In genomic region chr3:64539451-64540196, GRCh38 we compare ENCODE assay signal across 16 cellular contexts.
A peak's percentile ranks its signal among the peaks of the same experiment; 100 is the strongest.
DNase-seq lines count a peak whose midpoint lies in the region; ATAC-seq and TF ChIP-seq lines count a peak whose summit lies in the region.
"Had no signal": no experiment of that assay in that cellular context is flagged by ENCODE, and none has a peak within 500 bp of the region (broad histone marks: within the 10 kb centered on the region; RNA-seq: fewer than 3 reads in every experiment).

No MANE protein-coding gene starts in this region.

- TF ChIP-seq CTCF in AG09319 (IDR thresholded peaks at IDR 0.05; ENCODE audit: low read depth, low read length), result no peak
- no peak for TF ChIP-seq CTCF in omental fat pad (IDR thresholded peaks at IDR 0.05)
- no peak for TF ChIP-seq CTCF in PC-9 (conservative IDR thresholded peaks at IDR 0.05)

- no peaks in the 10 kb centered on the region for H3K9me3 ChIP-seq in PC-9 (ENCODE audit: insufficient read depth, low read depth)

- BruUV-seq in PC-9 (replicated peaks; lab: Mats Ljungman, UMichigan), result no TSS peak

- no peaks in the 10 kb centered on the region for H3K36me3 Mint-ChIP-seq in activated CD4-positive, alpha-beta T cell treated with anti-CD3 and anti-CD28 coated beads for 36 hours (ENCODE audit: low read depth)
- H3K36me3 Mint-ChIP-seq: activated naive CD8-positive, alpha-beta T cell treated with anti-CD3 and anti-CD28 coated beads, Interleukin-2, amount 10 ng/mL, durations not matched to agents 7 days and 5 days; CD14-positive monocyte had no signal

- peak; percentile 76 for ATAC-seq in omental fat pad (ENCODE audit: low FRiP score)
- ATAC-seq in HG03135 (IDR thresholded peaks at IDR 0.05; ENCODE audit: unreplicated experiment), result no peak
- no peak for ATAC-seq in activated CD4-positive, alpha-beta T cell treated with anti-CD3 and anti-CD28 coated beads for 36 hours
- ATAC-seq: stimulated activated naive CD8-positive, alpha-beta T cell treated with anti-CD3 and anti-CD28 coated beads, Interleukin-15, Interleukin-2, amounts not matched to agents 100 U/mL and 50 U/mL, for 24 hours had no signal

- no peaks in the 10 kb centered on the region for H4K20me1 ChIP-seq in PC-9 (ENCODE audit: insufficient read depth)

- intact Hi-C loops in PC-9 (cut with micrococcal nuclease; ENCODE audit: unreplicated experiment), result loop anchor here (10.0 kb wide), 3 partner anchors 815 to 1195 kb away; no protein-coding TSS in a partner anchor
- intact Hi-C loops in activated CD4-positive, alpha-beta T cell treated with anti-CD3 and anti-CD28 coated beads for 36 hours (cut with DNase I, micrococcal nuclease), result loop anchor here in 1 of 2 experiments (10.0 kb wide), 1 partner anchor 545 kb away; no protein-coding TSS in a partner anchor

- H3K4me1 ChIP-seq in PC-9 (replicated peaks; ENCODE audit: insufficient read depth), result no peaks in the 10 kb centered on the region

- CTCF ChIA-PET in PC-9 (lab: Charles Lee), result no interaction called here
- CTCF ChIA-PET in activated CD4-positive, alpha-beta T cell treated with anti-CD3 and anti-CD28 coated beads for 36 hours (lab: Charles Lee), result no interaction called here

- no peak overlapping the region for H3K4me2 ChIP-seq in PC-9

- POLR2A ChIA-PET in PC-9 (lab: Charles Lee; ENCODE audit: unreplicated experiment), result interaction anchor here (0.6 kb wide), 1 partner anchor 115 kb away, joined by 4 read pairs; no protein-coding TSS in a partner anchor
- POLR2A ChIA-PET in activated CD4-positive, alpha-beta T cell treated with anti-CD3 and anti-CD28 coated beads for 36 hours (lab: Charles Lee), result no interaction called here

- H3F3A ChIP-seq in PC-9 (ENCODE audit: insufficient read depth, low read depth), result no peaks in the 10 kb centered on the region

- no peaks in the 10 kb centered on the region for H3K4me1 Mint-ChIP-seq in activated CD4-positive, alpha-beta T cell treated with anti-CD3 and anti-CD28 coated beads for 36 hours
- H3K4me1 Mint-ChIP-seq: activated naive CD8-positive, alpha-beta T cell treated with anti-CD3 and anti-CD28 coated beads, Interleukin-2, amount 10 ng/mL, durations not matched to agents 7 days and 5 days; CD14-positive monocyte had no signal

- no peaks in the 10 kb centered on the region for H3K9me3 Mint-ChIP-seq in activated CD4-positive, alpha-beta T cell treated with anti-CD3 and anti-CD28 coated beads for 36 hours (ENCODE audit: low read depth)

- no peaks in the 10 kb centered on the region for H3K36me3 ChIP-seq in PC-9 (ENCODE audit: low read depth)

- H2AFZ ChIP-seq in PC-9, result no peak overlapping the region

- H3K27me3 Mint-ChIP-seq in activated CD4-positive, alpha-beta T cell treated with anti-CD3 and anti-CD28 coated beads for 36 hours, result peaks cover 2% of the 10 kb centered on the region
- H3K27me3 Mint-ChIP-seq: activated naive CD8-positive, alpha-beta T cell treated with anti-CD3 and anti-CD28 coated beads, Interleukin-2, amount 10 ng/mL, durations not matched to agents 7 days and 5 days had no signal

- H3K79me2 ChIP-seq in PC-9 (ENCODE audit: low read depth), result no peaks in the 10 kb centered on the region

- no peak overlapping the region for H3K4me3 ChIP-seq in PC-9
- H3K4me3 ChIP-seq: lung had no signal

- no peak overlapping the region for H3K27ac Mint-ChIP-seq in activated CD4-positive, alpha-beta T cell treated with anti-CD3 and anti-CD28 coated beads for 36 hours
- H3K27ac Mint-ChIP-seq: activated naive CD8-positive, alpha-beta T cell treated with anti-CD3 and anti-CD28 coated beads, Interleukin-2, amount 10 ng/mL, durations not matched to agents 7 days and 5 days had no signal

- no peak overlapping the region for H3K27ac ChIP-seq in PC-9

- H3K27me3 ChIP-seq in PC-9 (ENCODE audit: insufficient read depth, low read depth), result no peaks in the 10 kb centered on the region

- H3K9me2 ChIP-seq in PC-9 (ENCODE audit: insufficient read depth), result no peaks in the 10 kb centered on the region

- DNase-seq in AG09319 (ENCODE audit: extremely low read depth, low read depth) (peak; percentile 93), NCI-H446 treated with DMSO at 0.1 percent for 48 hours (lab: John Stamatoyannopoulos, UW) (peak; percentile 25), fibroblast of peridontal ligament (ENCODE audit: extremely low read depth) (peak; percentile 99), omental fat pad (ENCODE audit: low spot score) (no peak), PC-9 (no peak)
- DNase-seq in activated CD8-positive, alpha-beta memory T cell treated with anti-CD3 and anti-CD28 coated beads, Interleukin-2, amount 50 U/mL, for 4 hours, result no peak
- no peak for DNase-seq in activated CD4-positive, alpha-beta T cell treated with anti-CD3 and anti-CD28 coated beads for 36 hours
- DNase-seq: activated naive CD8-positive, alpha-beta T cell treated with anti-CD3 and anti-CD28 coated beads, Interleukin-2, amount 10 ng/mL, durations not matched to agents 7 days and 5 days; effector CD4-positive, alpha-beta T cell; NCI-H2029; NCI-H82; SHP77 treated with DMSO at 0.1 percent for 48 hours; stimulated activated naive CD8-positive, alpha-beta T cell treated with anti-CD3 and anti-CD28 coated beads, Interleukin-15, Interleukin-2, amounts not matched to agents 100 U/mL and 50 U/mL, for 24 hours had no signal

- no peak overlapping the region for H3K4me3 Mint-ChIP-seq in activated CD4-positive, alpha-beta T cell treated with anti-CD3 and anti-CD28 coated beads for 36 hours
- H3K4me3 Mint-ChIP-seq: activated naive CD8-positive, alpha-beta T cell treated with anti-CD3 and anti-CD28 coated beads, Interleukin-2, amount 10 ng/mL, durations not matched to agents 7 days and 5 days; CD14-positive monocyte had no signal

Comparison
In these comparisons a context has a peak if more than half of its experiments do, and no peak if none do; other contexts are left out.
1. DNase-seq: peak in AG09319 (single experiment), NCI-H446 treated with DMSO at 0.1 percent for 48 hours (single experiment) and fibroblast of peridontal ligament (single experiment); none in omental fat pad (single experiment), PC-9 (0 of 2), activated CD8-positive, alpha-beta memory T cell treated with anti-CD3 and anti-CD28 coated beads, Interleukin-2, amount 50 U/mL, for 4 hours (single experiment) and activated CD4-positive, alpha-beta T cell treated with anti-CD3 and anti-CD28 coated beads for 36 hours (single experiment).